ENCODE assay signal across 21 cellular contexts in the genomic region with DNA sequence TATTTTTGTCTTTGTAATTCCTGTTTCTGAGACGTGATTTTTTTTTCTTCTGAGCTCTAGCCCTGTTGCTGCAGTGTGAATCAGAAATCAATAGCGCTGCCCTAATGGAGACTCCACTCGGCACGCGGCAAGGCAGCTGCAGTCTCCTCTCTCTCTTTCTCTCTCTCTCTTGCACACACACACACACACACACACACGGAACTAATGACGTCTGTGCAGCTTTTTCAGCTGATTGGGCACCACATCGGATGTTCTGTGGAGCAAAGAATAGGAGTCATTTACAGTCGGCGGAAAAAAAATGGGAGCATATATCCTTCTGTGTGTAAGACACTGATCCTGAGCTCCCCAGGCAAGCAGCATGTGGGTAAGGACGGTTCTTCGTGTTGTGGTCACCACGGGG. TPM values are rescaled to one million over a fixed set of nuclear protein-coding genes. Genes with fewer than 3 reads are reported as not detected.
A peak's percentile ranks its signal among the peaks of the same experiment; 100 is the strongest.
DNase-seq lines count a peak whose midpoint lies in the region; ATAC-seq, FAIRE-seq and TF ChIP-seq lines count a peak whose summit lies in the region.
"Had no signal": no experiment of that assay in that cellular context is flagged by ENCODE, and none has a peak within 500 bp of the region (broad histone marks: within the 10 kb centered on the region; RNA-seq: fewer than 3 reads in every experiment).

No MANE protein-coding gene starts in this region.

- H3K36me3 ChIP-seq in left lung = no peaks in the 10 kb centered on the region

- FAIRE-seq in islet of Langerhans (lab: Jason Lieb, UNC) = peak; percentile 83

- no peak overlapping the region for H3K4me3 ChIP-seq in left lung

- intact Hi-C loops in left lung (cut with DNase I) = no loop called here

- DNase-seq in NCI-H1092 treated with DMSO at 0.1 percent for 48 hours (lab: John Stamatoyannopoulos, UW) (peak; percentile 79), NCI-H2171 (lab: John Stamatoyannopoulos, UW) (peak; percentile 89), SHP77 treated with DMSO at 0.1 percent for 48 hours (lab: John Stamatoyannopoulos, UW) (peak; percentile 96), left lung (no peak), NOMO-1 (lab: John Stamatoyannopoulos, UW; ENCODE audit: unreplicated experiment in 2 of 2) (no peak)
- DNase-seq: activated CD4-positive, CD25-positive, alpha-beta regulatory T cell treated with anti-CD3 and anti-CD28 coated beads, Interleukin-2, amount 50 U/mL, for 72 hours; activated CD8-positive, alpha-beta memory T cell treated with anti-CD3 and anti-CD28 coated beads, Interleukin-2, amount 50 U/mL, for 4 hours; activated gamma-delta T cell treated with Interleukin-2 at 50 U/mL for 16 hours; cortex of kidney; DND-41; H7; NCI-H526 treated with DMSO at 0.1 percent for 48 hours; RPMI8226; T-helper 17 cell had no signal

- H3K27me3 ChIP-seq in left lung = no peaks in the 10 kb centered on the region

- no peak for ATAC-seq in GM18505 (IDR thresholded peaks at IDR 0.05; ENCODE audit: unreplicated experiment)
- no peak for ATAC-seq in left lung
- ATAC-seq in GM21526 (IDR thresholded peaks at IDR 0.05; ENCODE audit: low FRiP score, unreplicated experiment) = no peak
- ATAC-seq: T-helper 17 cell had no signal

- peaks cover 0 to 15% of the 10 kb centered on the region in 2 donors for H3K9me3 ChIP-seq in left lung

- no peak for TF ChIP-seq CTCF in left lung (IDR thresholded peaks at IDR 0.05)

- H3K27ac ChIP-seq in left lung = no peak overlapping the region

- no peaks in the 10 kb centered on the region for H3K4me1 ChIP-seq in left lung

- no peak for TF ChIP-seq POLR2A in GM18505 (IDR thresholded peaks at IDR 0.05; ENCODE audit: borderline replicate concordance, extremely low read depth, insufficient read depth, insufficient read length)

RNA-seq across cellular contexts. Expression of gene MYT1L, which starts 2.0 kb away (rescaled TPM):
- total RNA-seq in left lung = not detected
- total RNA-seq: B cell, epithelial cell of proximal tubule, glomerular endothelial cell, H7, HT1080, T-helper 17 cell had no signal

Comparison
In these comparisons a context has a peak if more than half of its experiments do, and no peak if none do; other contexts are left out.
1. DNase-seq: peak in NCI-H1092 treated with DMSO at 0.1 percent for 48 hours (single experiment), NCI-H2171 (single experiment) and SHP77 treated with DMSO at 0.1 percent for 48 hours (single experiment); none in left lung (0 of 2) and NOMO-1 (0 of 2).